In the genomic region with DNA sequence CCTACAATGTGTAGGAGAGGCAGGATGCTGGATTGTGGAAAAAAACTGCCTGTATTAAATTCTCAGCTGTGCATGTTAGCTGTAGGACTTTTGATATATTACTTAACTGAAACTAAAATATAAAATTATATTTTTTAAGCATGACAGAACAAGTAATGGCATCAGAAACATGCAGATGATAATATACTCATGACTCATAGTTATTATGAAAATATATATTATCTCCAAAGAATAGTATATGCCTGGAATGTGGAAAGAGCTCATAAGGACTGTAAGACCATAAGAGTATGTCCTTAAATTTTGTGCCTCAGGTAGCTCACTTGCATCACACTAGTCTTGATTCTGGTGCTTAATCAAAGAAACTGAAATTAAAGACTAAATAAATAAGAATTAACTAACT, we compare ENCODE assay signal across 25 cellular contexts.
DNase-seq lines count a peak whose midpoint lies in the region; FAIRE-seq and TF ChIP-seq lines count a peak whose summit lies in the region.
"Had no signal": no experiment of that assay in that cellular context is flagged by ENCODE, and none has a peak within 500 bp of the region (broad histone marks: within the 10 kb centered on the region; RNA-seq: fewer than 3 reads in every experiment).

No MANE protein-coding gene starts in this region.

- H3K4me2 ChIP-seq in keratinocyte (ENCODE audit: control insufficient read depth, extremely low read depth, insufficient read depth, low read depth, low read length), result no peak overlapping the region
- H3K4me2 ChIP-seq: BLaER1 had no signal

- TF ChIP-seq CTCF in epithelial cell of esophagus (IDR thresholded peaks at IDR 0.05; ENCODE audit: insufficient read depth, low read depth, low read length, missing control alignments) (no peak), keratinocyte (optimal IDR thresholded peaks at IDR 0.05 in 1 of 3, IDR thresholded peaks at IDR 0.05 in 1 of 3, conservative IDR thresholded peaks at IDR 0.05 in 1 of 3; ENCODE audit: extremely low read depth in 1 of 3, insufficient read depth in 2 of 3, low read length in 3 of 3) (no peak), spleen (IDR thresholded peaks at IDR 0.05 in 8 of 11, conservative IDR thresholded peaks at IDR 0.05 in 3 of 11) (no peak)

- TF ChIP-seq POLR2A in spleen (IDR thresholded peaks at IDR 0.05), result no peak

- H3K27me3 ChIP-seq in keratinocyte (ENCODE audit: control insufficient read depth, extremely low read depth, insufficient read depth, low read length), result no peaks in the 10 kb centered on the region
- H3K27me3 ChIP-seq in spleen (replicated peaks in 1 of 7), result no peaks in the 10 kb centered on the region
- H3K27me3 ChIP-seq: BE2C, BLaER1 had no signal

- no peaks in the 10 kb centered on the region for H4K20me1 ChIP-seq in keratinocyte (ENCODE audit: control insufficient read depth, extremely low read depth, insufficient read depth, low read length)
- H4K20me1 ChIP-seq: BLaER1 had no signal

- H3K79me2 ChIP-seq in keratinocyte (ENCODE audit: control insufficient read depth, insufficient read depth, low read length), result no peaks in the 10 kb centered on the region

- H3K4me3 ChIP-seq in epithelial cell of esophagus (ENCODE audit: low read length) (no peak overlapping the region), keratinocyte (ENCODE audit: control insufficient read depth in 2 of 3, extremely low read depth in 1 of 3, insufficient read depth in 2 of 3, low read depth in 1 of 3, low read length in 3 of 3) (no peak overlapping the region), spleen (no peak overlapping the region)
- H3K4me3 ChIP-seq: BLaER1, GM12878 had no signal

- dilution Hi-C loops in keratinocyte (cut with MboI; ENCODE audit: extremely low pct_ligation_motif_present, low sequenced_read_pairs), result no loop called here

- DNase-seq in epithelial cell of esophagus (ENCODE audit: low read depth) (peak; percentile 31), keratinocyte (ENCODE audit: low read depth, low spot score) (no peak), spleen (no peak), NCI-H2196 treated with DMSO at 0.1 percent for 48 hours (lab: John Stamatoyannopoulos, UW; ENCODE audit: unreplicated experiment) (no peak)
- no peak for DNase-seq in stimulated activated naive CD4-positive, alpha-beta T cell (lab: John Stamatoyannopoulos, UW)
- DNase-seq: 8988T; ACHN; BE2C; C1 segment of cervical spinal cord; CD4-positive, alpha-beta memory T cell; CD4-positive, CD25-positive, alpha-beta regulatory T cell; CD8-positive, alpha-beta memory T cell; COR-L47; DMS 273 treated with DMSO at 0.1 percent for 48 hours; DMS153; DMS53; DMS79; DND-41; EL; GDM1 had no signal

- intact Hi-C loops in spleen (cut with DNase I; ENCODE audit: low total_unique reads), result no loop called here

- H3K9ac ChIP-seq in keratinocyte (ENCODE audit: control insufficient read depth, extremely low read depth, insufficient read depth, low read length), result no peak overlapping the region
- H3K9ac ChIP-seq: BLaER1 had no signal

- FAIRE-seq in keratinocyte (lab: Jason Lieb, UNC), result no peak
- FAIRE-seq: A204.1, GM12878, GM12892, GM18507 had no signal

- H3K9me3 ChIP-seq in keratinocyte (ENCODE audit: control insufficient read depth, low read depth, low read length) (no peaks in the 10 kb centered on the region), spleen (peaks cover 0 to 26% (median 6%) of the 10 kb centered on the region in 8 donors)
- H3K9me3 ChIP-seq: BE2C, BLaER1 had no signal

- H2AFZ ChIP-seq in keratinocyte (ENCODE audit: control insufficient read depth, low read length), result peak overlapping the region; percentile 44

- H3K27ac ChIP-seq in keratinocyte (ENCODE audit: control insufficient read depth, insufficient read depth, low read length) (no peak overlapping the region), spleen (no peak overlapping the region)
- H3K27ac ChIP-seq: BLaER1 had no signal

- H3K36me3 ChIP-seq in keratinocyte (ENCODE audit: control insufficient read depth in 2 of 2, extremely low read depth in 1 of 2, insufficient read depth in 2 of 2, low read length in 2 of 2), result no peaks in the 10 kb centered on the region
- H3K36me3 ChIP-seq in spleen, result no peaks in the 10 kb centered on the region
- H3K36me3 ChIP-seq: BE2C, BLaER1 had no signal

- no peaks in the 10 kb centered on the region for H3K9me1 ChIP-seq in keratinocyte (ENCODE audit: control insufficient read depth, extremely low read depth, insufficient read depth, low read length)

- no peaks in the 10 kb centered on the region for H3K4me1 ChIP-seq in keratinocyte (ENCODE audit: control insufficient read depth, extremely low read depth, insufficient read depth, low read length)
- H3K4me1 ChIP-seq in spleen, result no peaks in the 10 kb centered on the region
- H3K4me1 ChIP-seq: BE2C, BLaER1 had no signal
